10 cellular contexts compared by ENCODE assay signal in the genomic region with DNA sequence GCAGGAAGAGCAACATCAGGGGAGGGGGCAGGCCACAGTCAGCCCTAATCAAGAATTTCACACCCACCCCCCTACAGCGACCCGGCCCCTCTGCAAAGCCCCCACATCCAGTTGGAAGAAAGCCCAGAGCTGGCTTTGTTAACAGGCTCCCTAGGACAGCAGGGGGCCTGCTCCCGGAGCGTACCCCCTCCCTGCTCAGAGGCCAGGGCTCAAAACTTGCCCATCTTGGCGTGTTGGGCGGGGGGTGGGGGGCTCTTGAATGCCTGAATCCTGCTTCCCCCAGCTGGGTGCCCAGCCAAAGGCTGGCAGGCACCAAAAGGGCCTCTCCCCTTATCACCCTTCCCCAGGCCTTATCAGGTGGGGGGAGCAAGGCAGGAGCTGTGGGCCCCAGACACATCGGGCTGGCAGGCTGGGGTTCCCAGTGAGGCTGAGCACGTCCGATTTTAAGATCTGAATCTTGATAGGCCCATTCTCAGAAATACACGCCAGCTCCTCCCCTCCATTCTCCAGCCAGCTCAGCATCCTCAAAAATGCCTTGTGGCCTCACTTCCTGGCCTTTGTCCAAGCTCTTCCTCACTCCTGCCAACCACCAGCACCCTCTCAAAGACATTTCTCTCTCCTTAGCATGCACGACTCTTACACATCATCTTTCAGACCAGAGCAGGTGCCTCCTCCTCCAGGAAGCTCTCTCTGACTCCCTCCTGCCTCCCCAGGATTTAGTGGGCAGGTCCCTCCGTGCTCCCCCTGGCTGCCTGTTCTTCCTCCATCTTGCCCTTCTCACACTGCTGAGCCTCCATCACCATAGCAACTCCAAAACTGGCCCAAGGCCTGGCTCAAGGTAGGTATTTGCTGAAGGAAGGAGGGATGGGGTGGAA.
DNase-seq lines count a peak whose midpoint lies in the region; ATAC-seq, FAIRE-seq and TF ChIP-seq lines count a peak whose summit lies in the region.
"Had no signal": no experiment of that assay in that cellular context is flagged by ENCODE, and none has a peak within 500 bp of the region (broad histone marks: within the 10 kb centered on the region; RNA-seq: fewer than 3 reads in every experiment).

No MANE protein-coding gene starts in this region.

- peak in 2 of 3 experiments; percentile 13 to 26; a peak in 2 of 4 replicates for TF ChIP-seq CTCF in H1 (IDR thresholded peaks at IDR 0.05; ENCODE audit: control extremely low read depth in 1 of 3, insufficient read depth in 1 of 3, low read depth in 1 of 3, low read length in 3 of 3)
- no peak for TF ChIP-seq CTCF in neural progenitor cell (IDR thresholded peaks at IDR 0.05)

- CTCF ChIA-PET in H1 (lab: Charles Lee; ENCODE audit: partially characterized antibody), result interaction anchor here (0.6 to 1.5 kb wide), 14 partner anchors 12 to 660 kb away, joined by 3 to 6 read pairs (median 3); no protein-coding TSS in a partner anchor

- H3K9me3 Mint-ChIP-seq in neural progenitor cell, result no peaks in the 10 kb centered on the region
- H3K9me3 Mint-ChIP-seq in activated T-helper 1 cell treated with anti-CD3 and anti-CD28 coated beads, Interleukin-12 subunit alpha, Interleukin-12 subunit beta, Interleukin-2, Interleukin-4 antibody, amounts not matched to agents 30 ng/mL and 10 ng/mL and 1 ng/mL, durations not matched to agents 14 hours and 24 hours and 36 hours, result no peaks in the 10 kb centered on the region

- no peak for TF ChIP-seq EP300 in H1 (IDR thresholded peaks at IDR 0.05; ENCODE audit: borderline replicate concordance in 1 of 2, low read depth in 2 of 2, low read length in 2 of 2)

- no peak for TF ChIP-seq POLR2A in H1 (IDR thresholded peaks at IDR 0.05; ENCODE audit: control extremely low read depth in 1 of 2, low read depth in 2 of 2, low read length in 2 of 2)

- no peak overlapping the region for H3K23ac ChIP-seq in H1 (ENCODE audit: insufficient read length)

- H3K4me2 ChIP-seq in H1 (ENCODE audit: insufficient read depth in 1 of 2, low read depth in 2 of 2, low read length in 2 of 2) (peak overlapping the region; percentile 34 to 51; a peak in 3 of 4 replicates), neural progenitor cell (peak overlapping the region; percentile 43)

- no peak for ATAC-seq in HG03025 (IDR thresholded peaks at IDR 0.05; ENCODE audit: low FRiP score, unreplicated experiment)

- H3K27ac Mint-ChIP-seq in neural progenitor cell, result peak overlapping the region; percentile 70
- no peak overlapping the region for H3K27ac Mint-ChIP-seq in activated T-helper 1 cell treated with anti-CD3 and anti-CD28 coated beads, Interleukin-12 subunit alpha, Interleukin-12 subunit beta, Interleukin-2, Interleukin-4 antibody, amounts not matched to agents 30 ng/mL and 10 ng/mL and 1 ng/mL, durations not matched to agents 14 hours and 24 hours and 36 hours

- H3K4me3 ChIP-seq in H1 (ENCODE audit: extremely low read depth in 1 of 4, insufficient read depth in 2 of 4, low read depth in 3 of 4, low read length in 4 of 4) (0 out of 8 replicates have a peak overlapping the region, but pooled peaks of 1 of the 4 experiments have one; percentile 0), neural progenitor cell (no peak overlapping the region)
- H3K4me3 ChIP-seq: thyroid gland had no signal

- H2BK5ac ChIP-seq in H1 (ENCODE audit: low read depth, low read length), result peak overlapping the region; percentile 64; the same call in 1 of the 2 replicates

- H3K36me3 ChIP-seq in H1 (ENCODE audit: control insufficient read depth in 2 of 4, insufficient read depth in 4 of 4, low read length in 3 of 4), result no peaks in the 10 kb centered on the region
- no peaks in the 10 kb centered on the region for H3K36me3 ChIP-seq in neural progenitor cell
- H3K36me3 ChIP-seq: thyroid gland had no signal

- H3K27me3 ChIP-seq in H1 (replicated peaks in 1 of 4; ENCODE audit: control insufficient read depth in 3 of 4, extremely low read depth in 1 of 4, insufficient read depth in 3 of 4, low read length in 3 of 4) (no peaks in the 10 kb centered on the region), neural progenitor cell (no peaks in the 10 kb centered on the region)
- H3K27me3 ChIP-seq: thyroid gland had no signal

- DNase-seq in ELR (ENCODE audit: low read depth), result peak; percentile 75
- peak; percentile 21 for DNase-seq in NCI-H2171 treated with DMSO at 0.1 percent for 48 hours (lab: John Stamatoyannopoulos, UW)
- DNase-seq in H1 (ENCODE audit: low read depth in 1 of 2, low spot score in 2 of 2), result peak; percentile 23 to 63
- DNase-seq in neural progenitor cell (ENCODE audit: low spot score), result peak; percentile 49
- DNase-seq in SKM-1 (lab: John Stamatoyannopoulos, UW; ENCODE audit: unreplicated experiment), result no peak
- no peak for DNase-seq in T-helper 1 cell
- DNase-seq in activated T-helper 1 cell treated with anti-CD3 and anti-CD28 coated beads, Interleukin-12 subunit alpha, Interleukin-12 subunit beta, Interleukin-2, Interleukin-4 antibody, amounts not matched to agents 30 ng/mL and 10 ng/mL and 1 ng/mL, durations not matched to agents 14 hours and 24 hours and 36 hours (ENCODE audit: low spot score), result no peak
- DNase-seq: NCI-H526 treated with DMSO at 0.1 percent for 48 hours, thyroid gland had no signal

- no peak overlapping the region for H3K14ac ChIP-seq in H1 (ENCODE audit: insufficient read length)

- no peak overlapping the region for H2BK15ac ChIP-seq in H1 (ENCODE audit: low read length)

- H3K9me3 ChIP-seq in H1 (ENCODE audit: insufficient read depth in 2 of 2, low read depth in 1 of 2, low read length in 1 of 2), result no peaks in the 10 kb centered on the region
- H3K9me3 ChIP-seq in neural progenitor cell (ENCODE audit: low read depth), result no peaks in the 10 kb centered on the region
- H3K9me3 ChIP-seq: thyroid gland had no signal

- H3K79me2 ChIP-seq in H1 (ENCODE audit: control insufficient read depth in 1 of 2, insufficient read depth in 2 of 2, low read length in 2 of 2) (no peaks in the 10 kb centered on the region), neural progenitor cell (ENCODE audit: low read depth) (no peaks in the 10 kb centered on the region)

- peak overlapping the region; percentile 46 for H4K5ac ChIP-seq in H1 (ENCODE audit: insufficient read length, low read depth, low read length)

- H3K79me1 ChIP-seq in H1 (ENCODE audit: low read depth, low read length), result no peaks in the 10 kb centered on the region

- intact Hi-C loops in activated T-helper 1 cell treated with anti-CD3 and anti-CD28 coated beads, Interleukin-12 subunit alpha, Interleukin-12 subunit beta, Interleukin-2, Interleukin-4 antibody, amounts not matched to agents 30 ng/mL and 10 ng/mL and 1 ng/mL, durations not matched to agents 14 hours and 24 hours and 36 hours (cut with micrococcal nuclease), result no loop called here

- H3K27ac ChIP-seq in H1 (ENCODE audit: low read depth, low read length) (peak overlapping the region; percentile 30; the same call in 1 of the 2 replicates), neural progenitor cell (peak overlapping the region; percentile 53)
- H3K27ac ChIP-seq: thyroid gland had no signal

- peaks cover 2 to 25% (median 15%) of the 10 kb centered on the region in 4 experiments for H3K4me1 ChIP-seq in H1 (replicated peaks in 1 of 4; ENCODE audit: control insufficient read depth in 3 of 4, insufficient read depth in 4 of 4, low read length in 3 of 4)
- peaks cover 28% of the 10 kb centered on the region for H3K4me1 ChIP-seq in neural progenitor cell

- peak overlapping the region; percentile 41; the same call in 1 of the 2 replicates for H3K18ac ChIP-seq in H1 (ENCODE audit: extremely low read depth, low read length)

- H3K4me3 Mint-ChIP-seq in neural progenitor cell, result peak overlapping the region; percentile 31
- H3K4me3 Mint-ChIP-seq in activated T-helper 1 cell treated with anti-CD3 and anti-CD28 coated beads, Interleukin-12 subunit alpha, Interleukin-12 subunit beta, Interleukin-2, Interleukin-4 antibody, amounts not matched to agents 30 ng/mL and 10 ng/mL and 1 ng/mL, durations not matched to agents 14 hours and 24 hours and 36 hours, result no peak overlapping the region

- H2AK5ac ChIP-seq in H1 (ENCODE audit: low read depth, low read length), result no peak overlapping the region

- H2BK20ac ChIP-seq in H1 (ENCODE audit: low read length), result peak overlapping the region; percentile 49; the same call in 1 of the 2 replicates

- H4K91ac ChIP-seq in H1 (replicated peaks; ENCODE audit: insufficient read length, low read length), result peak overlapping the region; percentile 49

- no peak overlapping the region for H3K9ac ChIP-seq in H1 (replicated peaks in 1 of 4; ENCODE audit: extremely low read depth in 1 of 4, low read depth in 3 of 4, low read length in 3 of 4)
- H3K9ac ChIP-seq in neural progenitor cell, result no peak overlapping the region

- H2BK120ac ChIP-seq in H1 (replicated peaks; ENCODE audit: low read depth, low read length), result no peak overlapping the region

- peak overlapping the region; percentile 64 for H2BK12ac ChIP-seq in H1 (ENCODE audit: low read depth, low read length)

- peaks cover 29% of the 10 kb centered on the region for H3F3A ChIP-seq in neural progenitor cell (ENCODE audit: low read depth)

- peak overlapping the region; percentile 87 for H4K8ac ChIP-seq in H1 (ENCODE audit: extremely low read depth, insufficient read depth, low read length)

- H3K23me2 ChIP-seq in H1 (ENCODE audit: low read depth, low read length), result peaks cover 4% of the 10 kb centered on the region; the same call in 1 of the 2 replicates

- H3K56ac ChIP-seq in H1 (replicated peaks; ENCODE audit: insufficient read length, low read depth, low read length), result no peak overlapping the region

- H3K4ac ChIP-seq in H1 (replicated peaks; ENCODE audit: insufficient read length, low read depth, low read length), result peak overlapping the region; percentile 12

- WGBS in H1 (ENCODE audit: extremely low coverage in 1 of 2, insufficient coverage in 1 of 2, insufficient read length in 1 of 2, insufficient replicate concordance in 2 of 2, low coverage in 1 of 2, low lambda C conversion rate in 2 of 2, missing lambda C conversion rate in 1 of 2), 2 experiments, result 15% methylated on average over 9 of the region's 12 CpGs; no CpG with 5 or more reads in 1 of the 2 experiments

- peak; percentile 32 for FAIRE-seq in H1 (lab: Jason Lieb, UNC)

- peaks cover 56% of the 10 kb centered on the region for H3K4me1 Mint-ChIP-seq in neural progenitor cell
- H3K4me1 Mint-ChIP-seq in activated T-helper 1 cell treated with anti-CD3 and anti-CD28 coated beads, Interleukin-12 subunit alpha, Interleukin-12 subunit beta, Interleukin-2, Interleukin-4 antibody, amounts not matched to agents 30 ng/mL and 10 ng/mL and 1 ng/mL, durations not matched to agents 14 hours and 24 hours and 36 hours (ENCODE audit: low read depth), result no peaks in the 10 kb centered on the region

- peak overlapping the region; percentile 95 for H2AFZ ChIP-seq in H1 (ENCODE audit: low read length)
- H2AFZ ChIP-seq in neural progenitor cell (replicated peaks), result peak overlapping the region; percentile 70

- peaks cover 16% of the 10 kb centered on the region for H3K27me3 Mint-ChIP-seq in neural progenitor cell (ENCODE audit: insufficient read depth, low read depth)
- peaks cover 7% of the 10 kb centered on the region for H3K27me3 Mint-ChIP-seq in activated T-helper 1 cell treated with anti-CD3 and anti-CD28 coated beads, Interleukin-12 subunit alpha, Interleukin-12 subunit beta, Interleukin-2, Interleukin-4 antibody, amounts not matched to agents 30 ng/mL and 10 ng/mL and 1 ng/mL, durations not matched to agents 14 hours and 24 hours and 36 hours (ENCODE audit: insufficient read depth)

- H4K20me1 ChIP-seq in H1 (replicated peaks in 1 of 2; ENCODE audit: control insufficient read depth in 1 of 2, insufficient read depth in 2 of 2, low read length in 2 of 2), result no peaks in the 10 kb centered on the region
- no peaks in the 10 kb centered on the region for H4K20me1 ChIP-seq in neural progenitor cell (ENCODE audit: low read depth)

- no peaks in the 10 kb centered on the region for H3K36me3 Mint-ChIP-seq in neural progenitor cell
- H3K36me3 Mint-ChIP-seq in activated T-helper 1 cell treated with anti-CD3 and anti-CD28 coated beads, Interleukin-12 subunit alpha, Interleukin-12 subunit beta, Interleukin-2, Interleukin-4 antibody, amounts not matched to agents 30 ng/mL and 10 ng/mL and 1 ng/mL, durations not matched to agents 14 hours and 24 hours and 36 hours (ENCODE audit: low read depth), result no peaks in the 10 kb centered on the region

- POLR2A ChIA-PET in H1 (lab: Charles Lee; ENCODE audit: partially characterized antibody), result interaction anchor here (0.8 to 1.9 kb wide), 5 partner anchors 9 to 58 kb away, joined by 3 to 7 read pairs (median 3); no protein-coding TSS in a partner anchor

- TF ChIP-seq RAD21 in H1 (IDR thresholded peaks at IDR 0.05 in 1 of 2, conservative IDR thresholded peaks at IDR 0.05 in 1 of 2; ENCODE audit: low read depth in 2 of 2, low read length in 2 of 2), result peak; percentile 16 to 35; a peak in 2 of 4 replicates

Comparison
In these comparisons a context has a peak if more than half of its experiments do, and no peak if none do; other contexts are left out.
1. DNase-seq: peak in ELR (single experiment), NCI-H2171 treated with DMSO at 0.1 percent for 48 hours (single experiment), H1 (2 of 2) and neural progenitor cell (single experiment); none in SKM-1 (single experiment), T-helper 1 cell (0 of 5) and activated T-helper 1 cell treated with anti-CD3 and anti-CD28 coated beads, Interleukin-12 subunit alpha, Interleukin-12 subunit beta, Interleukin-2, Interleukin-4 antibody, amounts not matched to agents 30 ng/mL and 10 ng/mL and 1 ng/mL, durations not matched to agents 14 hours and 24 hours and 36 hours (single experiment).